ENCODE assay signal across 8 cellular contexts in genomic region chr14:105525861-105526780, GRCh38. TPM values are rescaled to one million over a fixed set of nuclear protein-coding genes. Genes with fewer than 3 reads are reported as not detected.
DNase-seq lines count a peak whose midpoint lies in the region; ATAC-seq and TF ChIP-seq lines count a peak whose summit lies in the region.

Gene TMEM121, plus strand, starts transcription at chr14:105526583. Its CDS starts 2,252 bp downstream, at chr14:105528835.

- ATAC-seq in GM18517 (IDR thresholded peaks at IDR 0.05; ENCODE audit: unreplicated experiment) (no peak), HG03571 (IDR thresholded peaks at IDR 0.05; ENCODE audit: unreplicated experiment) (no peak)

- intact Hi-C loops in Calu3 (cut with micrococcal nuclease; ENCODE audit: unreplicated experiment) = no loop called here

- H3K27me3 Mint-ChIP-seq in Calu3 (ENCODE audit: unreplicated experiment) = peaks cover 54% of the 10 kb centered on the region

- H3K36me3 ChIP-seq in skeletal muscle satellite cell (ENCODE audit: insufficient read depth, low read length) = no peaks in the 10 kb centered on the region

- in situ Hi-C loops in astrocyte of the spinal cord (cut with HindIII; ENCODE audit: low sequenced_read_pairs) = no loop called here

- CTCF ChIA-PET in Calu3 (lab: Charles Lee) = interaction anchor here (0.6 to 0.7 kb wide), 2 partner anchors 155 to 325 kb away, joined by 3 to 4 read pairs; no protein-coding TSS in a partner anchor

- H3K4me2 ChIP-seq in skeletal muscle satellite cell (ENCODE audit: low read length) = peak within 1 kb of the TSS; percentile 98

- H3K36me3 Mint-ChIP-seq in Calu3 (ENCODE audit: insufficient read depth, unreplicated experiment) = peaks cover 26% of the 10 kb centered on the region

- H3K4me3 Mint-ChIP-seq in Calu3 (ENCODE audit: low read depth, unreplicated experiment) = peak within 1 kb of the TSS; percentile 55

- TF ChIP-seq CTCF in Calu3 (IDR thresholded peaks at IDR 0.05; ENCODE audit: unreplicated experiment) = no peak
- no peak for TF ChIP-seq CTCF in astrocyte of the spinal cord (IDR thresholded peaks at IDR 0.05; ENCODE audit: low read depth, low read length)

- H3K4me1 ChIP-seq in skeletal muscle satellite cell (ENCODE audit: control insufficient read depth, insufficient read depth, low read length) = peaks cover 22% of the 10 kb centered on the region

- H3K9me3 Mint-ChIP-seq in Calu3 (ENCODE audit: low read depth, unreplicated experiment) = no peaks in the 10 kb centered on the region

- H3K9ac ChIP-seq in skeletal muscle satellite cell (ENCODE audit: low read depth, low read length) = no peak within 1 kb of the TSS

- peak within 1 kb of the TSS; percentile 42 for H3K4me3 ChIP-seq in astrocyte of the spinal cord (ENCODE audit: low read depth, low read length)
- H3K4me3 ChIP-seq in iPS-11a (ENCODE audit: low read depth, low read length) = peak within 1 kb of the TSS; percentile 28
- H3K4me3 ChIP-seq in skeletal muscle satellite cell (ENCODE audit: low read length) = peak within 1 kb of the TSS; percentile 76

- H3K9me3 ChIP-seq in skeletal muscle satellite cell (replicated peaks; ENCODE audit: low read length) = no peaks in the 10 kb centered on the region

- H3K27ac Mint-ChIP-seq in Calu3 (ENCODE audit: unreplicated experiment) = no peak within 1 kb of the TSS

- H3K4me1 Mint-ChIP-seq in Calu3 (ENCODE audit: low read depth, unreplicated experiment) = no peaks in the 10 kb centered on the region

- no TSS peak for BruUV-seq in Calu3 (replicated peaks; lab: Mats Ljungman, UMichigan)

- peaks cover 16% of the 10 kb centered on the region for H3K27me3 ChIP-seq in skeletal muscle satellite cell (ENCODE audit: control insufficient read depth, insufficient read depth, low read length)

- peak; percentile 25 for DNase-seq in Calu3
- peak; percentile 19 for DNase-seq in NCI-H2171 (lab: John Stamatoyannopoulos, UW)
- no peak for DNase-seq in astrocyte of the spinal cord (ENCODE audit: low read depth, low spot score)
- no peak for DNase-seq in HCEC 1CT

RNA-seq across cellular contexts. Expression of gene TMEM121, which starts in this region (rescaled TPM):
- total RNA-seq in Calu3 (2022) = 0.38 and 0.42 TPM in 2 replicates
- 2.3 and 3.9 TPM in 2 replicates for total RNA-seq in skeletal muscle satellite cell (2012; rRNA removed)

Comparison
In these comparisons a context has a peak if more than half of its experiments do, and no peak if none do; other contexts are left out.
1. Peak in DNase-seq in Calu3; RNA of the gene not detected or under 1 TPM.